In the genomic region with DNA sequence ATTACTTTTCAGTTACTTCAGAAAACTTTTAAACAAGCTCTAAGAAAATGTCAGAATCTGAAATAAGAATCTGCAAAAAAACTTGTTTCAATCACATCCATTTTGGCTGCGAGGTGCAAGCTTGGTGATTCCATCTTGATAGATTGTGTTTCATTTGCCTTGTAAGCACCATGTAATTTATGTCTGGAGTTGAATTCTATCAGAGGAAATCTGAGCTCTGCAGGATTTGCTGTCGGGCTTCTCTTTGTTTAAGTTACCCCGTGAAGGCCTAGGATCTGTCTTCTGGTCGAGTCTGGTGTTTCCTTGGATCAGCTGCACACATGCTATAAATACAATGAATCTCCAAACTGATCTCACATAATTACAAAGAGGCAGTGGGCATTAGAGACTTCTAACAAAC, we compare ENCODE assay signal across 16 cellular contexts. TPM values are rescaled to one million over a fixed set of nuclear protein-coding genes. Genes with fewer than 3 reads are reported as not detected.
DNase-seq lines count a peak whose midpoint lies in the region; ATAC-seq and TF ChIP-seq lines count a peak whose summit lies in the region.
"Had no signal": no experiment of that assay in that cellular context is flagged by ENCODE, and none has a peak within 500 bp of the region (broad histone marks: within the 10 kb centered on the region; RNA-seq: fewer than 3 reads in every experiment).

No MANE protein-coding gene starts in this region.

- H3K36me3 Mint-ChIP-seq in endodermal cell (ENCODE audit: low read depth) (no peaks in the 10 kb centered on the region), neural progenitor cell (no peaks in the 10 kb centered on the region)
- H3K36me3 Mint-ChIP-seq: CD4-positive, alpha-beta memory T cell had no signal

- peaks cover 3% of the 10 kb centered on the region for H3K27me3 Mint-ChIP-seq in endodermal cell (ENCODE audit: insufficient read depth)
- no peaks in the 10 kb centered on the region for H3K27me3 Mint-ChIP-seq in neural progenitor cell (ENCODE audit: insufficient read depth, low read depth)
- H3K27me3 Mint-ChIP-seq: CD4-positive, alpha-beta memory T cell had no signal

- no peak overlapping the region for H4K12ac ChIP-seq in trophoblast cell (ENCODE audit: low read depth, low read length)

- peaks cover 9% of the 10 kb centered on the region for H3F3A ChIP-seq in neural progenitor cell (ENCODE audit: low read depth)

- H3K4me2 ChIP-seq in neural progenitor cell = no peak overlapping the region
- no peak overlapping the region for H3K4me2 ChIP-seq in trophoblast cell (ENCODE audit: low read length)
- H3K4me2 ChIP-seq: BLaER1 had no signal

- H3K4me1 Mint-ChIP-seq in endodermal cell (peaks cover 32% of the 10 kb centered on the region), neural progenitor cell (peaks cover 36% of the 10 kb centered on the region)
- H3K4me1 Mint-ChIP-seq: CD4-positive, alpha-beta memory T cell had no signal

- no peak overlapping the region for H3K4ac ChIP-seq in trophoblast cell (ENCODE audit: low read depth, low read length)

- no peak overlapping the region for H3K14ac ChIP-seq in trophoblast cell (ENCODE audit: low read length)

- no peak overlapping the region for H4K8ac ChIP-seq in trophoblast cell (ENCODE audit: low read depth, low read length)

- TF ChIP-seq CTCF in endodermal cell (conservative IDR thresholded peaks at IDR 0.05) = no peak
- no peak for TF ChIP-seq CTCF in neural progenitor cell (IDR thresholded peaks at IDR 0.05)

- 57 to 88% methylated on average over 3 to 4 of the region's 4 CpGs for WGBS in endodermal cell (ENCODE audit: insufficient coverage in 1 of 2, insufficient read length in 1 of 2), 2 experiments
- no CpG with 5 or more reads among the region's 4 CpGs for WGBS in trophoblast cell (ENCODE audit: extremely low coverage, insufficient coverage, insufficient read length)

- no peak overlapping the region for H2BK12ac ChIP-seq in trophoblast cell (ENCODE audit: low read length)

- H4K20me1 ChIP-seq in neural progenitor cell (ENCODE audit: low read depth) = no peaks in the 10 kb centered on the region
- H4K20me1 ChIP-seq: BLaER1 had no signal

- H2BK120ac ChIP-seq in trophoblast cell (ENCODE audit: insufficient read depth, low read length, poor library complexity) = no peak overlapping the region

- no peak overlapping the region for H3K18ac ChIP-seq in trophoblast cell (ENCODE audit: low read length)

- H2AFZ ChIP-seq in neural progenitor cell (replicated peaks) (peak overlapping the region; percentile 61), trophoblast cell (ENCODE audit: insufficient read depth, low read length, poor library complexity) (no peak overlapping the region)

- H3K36me3 ChIP-seq in endodermal cell (ENCODE audit: control insufficient read depth, insufficient read depth, low read length) = no peaks in the 10 kb centered on the region
- no peaks in the 10 kb centered on the region for H3K36me3 ChIP-seq in neural progenitor cell
- H3K36me3 ChIP-seq in trophoblast cell (ENCODE audit: control insufficient read depth in 1 of 2, insufficient read depth in 2 of 2, low read length in 2 of 2) = no peaks in the 10 kb centered on the region
- H3K36me3 ChIP-seq: BLaER1, Peyer's patch had no signal

- H3K23ac ChIP-seq in trophoblast cell (ENCODE audit: low read length) = no peak overlapping the region

- DNase-seq in NCI-H2171 treated with DMSO at 0.1 percent for 48 hours (lab: John Stamatoyannopoulos, UW) (peak; percentile 4), NCI-H2171 (lab: John Stamatoyannopoulos, UW) (no peak), endodermal cell (no peak), neural progenitor cell (ENCODE audit: low spot score) (peak; percentile 19), trophoblast cell (no peak)
- DNase-seq in stimulated activated CD4-positive, alpha-beta T cell treated with anti-CD3 and anti-CD28 coated beads, Interleukin-4, amount 100 ng/mL, for 24 hours = no peak
- DNase-seq: Calu3; CD4-positive, alpha-beta memory T cell; KBM-7; NCI-H1694 treated with DMSO at 0.1 percent for 48 hours; NCI-H446 treated with DMSO at 0.1 percent for 48 hours; NK-92 treated with Interleukin-12 subunit alpha and Interleukin-12 subunit beta, amount 100 ng/mL, for 24 hours; Peyer's patch had no signal

- no peaks in the 10 kb centered on the region for H3K9me3 Mint-ChIP-seq in endodermal cell
- no peaks in the 10 kb centered on the region for H3K9me3 Mint-ChIP-seq in neural progenitor cell
- H3K9me3 Mint-ChIP-seq: CD4-positive, alpha-beta memory T cell had no signal

- no peak overlapping the region for H2BK5ac ChIP-seq in trophoblast cell (ENCODE audit: low read depth, low read length, poor library complexity)

- H4K91ac ChIP-seq in trophoblast cell (ENCODE audit: low read depth, low read length) = no peak overlapping the region

- H3K27ac Mint-ChIP-seq in endodermal cell (no peak overlapping the region), neural progenitor cell (peak overlapping the region; percentile 72)
- H3K27ac Mint-ChIP-seq: CD4-positive, alpha-beta memory T cell had no signal

- H3K27ac ChIP-seq in endodermal cell (ENCODE audit: low read depth, low read length) (peak overlapping the region; percentile 37), neural progenitor cell (no peak overlapping the region), trophoblast cell (ENCODE audit: low read depth, low read length) (no peak overlapping the region)
- H3K27ac ChIP-seq: BLaER1, Peyer's patch had no signal

- no peaks in the 10 kb centered on the region for H3K9me3 ChIP-seq in endodermal cell (ENCODE audit: control insufficient read depth, low read length)
- no peaks in the 10 kb centered on the region for H3K9me3 ChIP-seq in neural progenitor cell (ENCODE audit: low read depth)
- H3K9me3 ChIP-seq in trophoblast cell (ENCODE audit: insufficient read depth, low read depth, low read length) = no peaks in the 10 kb centered on the region
- H3K9me3 ChIP-seq: BLaER1, Peyer's patch had no signal

- H2AK5ac ChIP-seq in trophoblast cell (ENCODE audit: low read length) = no peak overlapping the region

- no peaks in the 10 kb centered on the region for H3K27me3 ChIP-seq in endodermal cell (ENCODE audit: control insufficient read depth, insufficient read depth, low read length, poor library complexity, severe bottlenecking)
- H3K27me3 ChIP-seq in neural progenitor cell = no peaks in the 10 kb centered on the region
- H3K27me3 ChIP-seq in trophoblast cell (ENCODE audit: insufficient read depth, low read length) = no peaks in the 10 kb centered on the region
- H3K27me3 ChIP-seq: BLaER1, Peyer's patch had no signal

- no peaks in the 10 kb centered on the region for H3K79me1 ChIP-seq in trophoblast cell (ENCODE audit: low read length)

- H3K4me1 ChIP-seq in endodermal cell (ENCODE audit: control insufficient read depth, insufficient read depth, low read length) (peaks cover 12% of the 10 kb centered on the region), neural progenitor cell (peaks cover 19% of the 10 kb centered on the region), trophoblast cell (ENCODE audit: control insufficient read depth in 1 of 2, insufficient read depth in 2 of 2, low read length in 2 of 2) (peaks cover 0 to 2% of the 10 kb centered on the region in 2 experiments)
- H3K4me1 ChIP-seq: BLaER1, Peyer's patch had no signal

- ATAC-seq in HG03442 (IDR thresholded peaks at IDR 0.05; ENCODE audit: unreplicated experiment) = no peak
- ATAC-seq: HepG2 had no signal

- no peaks in the 10 kb centered on the region for H3K79me2 ChIP-seq in neural progenitor cell (ENCODE audit: low read depth)
- H3K79me2 ChIP-seq in trophoblast cell (ENCODE audit: control insufficient read depth, insufficient read depth, low read length, poor library complexity) = no peaks in the 10 kb centered on the region

- H3K4me3 ChIP-seq in endodermal cell (ENCODE audit: low read length) (no peak overlapping the region), neural progenitor cell (no peak overlapping the region), trophoblast cell (ENCODE audit: low read depth, low read length) (no peak overlapping the region)
- H3K4me3 ChIP-seq: BLaER1, Peyer's patch had no signal

- no peak overlapping the region for H3K9ac ChIP-seq in endodermal cell (ENCODE audit: extremely low read depth, low read length, poor library complexity, severe bottlenecking)
- H3K9ac ChIP-seq in neural progenitor cell = no peak overlapping the region
- no peak overlapping the region for H3K9ac ChIP-seq in trophoblast cell (ENCODE audit: low read length)
- H3K9ac ChIP-seq: BLaER1 had no signal

- no peak overlapping the region for H3K4me3 Mint-ChIP-seq in endodermal cell
- no peak overlapping the region for H3K4me3 Mint-ChIP-seq in neural progenitor cell
- H3K4me3 Mint-ChIP-seq: CD4-positive, alpha-beta memory T cell had no signal

RNA-seq across cellular contexts. Expression of a gene that starts 40.4 kb away (rescaled TPM):
- total RNA-seq in endodermal cell (10 to 100 TPM; 60.7 to 62.1 TPM), neural progenitor cell (ENCODE audit: low replicate concordance) (103 and 130 TPM in 2 replicates)
- polyA plus RNA-seq in endodermal cell (2013, experiment 1 of 2) = 38.4 TPM
- polyA plus RNA-seq in endodermal cell (2013, experiment 2 of 2) = 39.0 TPM
- 61.9 and 66.5 TPM in 2 replicates for polyA plus RNA-seq in trophoblast cell (2013)

Comparison
In these comparisons a context has a peak if more than half of its experiments do, and no peak if none do; other contexts are left out.
1. DNase-seq: peak in NCI-H2171 treated with DMSO at 0.1 percent for 48 hours (single experiment) and neural progenitor cell (single experiment); none in NCI-H2171 (single experiment), endodermal cell (single experiment), trophoblast cell (0 of 2) and stimulated activated CD4-positive, alpha-beta T cell treated with anti-CD3 and anti-CD28 coated beads, Interleukin-4, amount 100 ng/mL, for 24 hours (single experiment).